In the genomic region with DNA sequence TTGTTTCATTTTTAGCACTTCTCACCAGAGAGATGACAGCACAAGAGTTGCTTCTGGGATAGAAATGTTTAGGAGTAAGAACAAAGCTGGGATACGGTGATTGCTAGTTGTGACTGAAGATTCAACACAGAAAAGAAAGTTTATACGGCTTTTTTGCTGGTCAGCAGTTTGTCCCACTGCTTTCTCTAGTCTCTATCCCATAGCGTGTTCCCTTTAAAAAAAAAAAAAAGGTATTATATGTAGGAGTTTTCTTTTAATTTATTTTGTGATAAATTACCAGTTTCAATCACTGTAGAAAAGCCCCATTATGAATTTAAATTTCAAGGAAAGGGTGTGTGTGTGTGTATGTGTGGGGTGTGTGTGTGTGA, we compare ENCODE assay signal across 32 cellular contexts. TPM values are rescaled to one million over a fixed set of nuclear protein-coding genes. Genes with fewer than 3 reads are reported as not detected.
"Had no signal": no experiment of that assay in that cellular context is flagged by ENCODE, and none has a peak within 500 bp of the region (broad histone marks: within the 10 kb centered on the region; RNA-seq: fewer than 3 reads in every experiment).

No MANE protein-coding gene starts in this region.

- H3K4me3 ChIP-seq: adrenal gland, PC-9, SK-N-MC had no signal

- DNase-seq: activated CD4-positive, alpha-beta T cell treated with anti-CD3 and anti-CD28 coated beads, Interleukin-2, amount 10 ng/mL, durations not matched to agents 24 days and 14 days; activated CD4-positive, alpha-beta T cell treated with anti-CD3 and anti-CD28 coated beads, Interleukin-2, amount 50 U/mL, for 4 hours; activated CD8-positive, alpha-beta T cell treated with anti-CD3 and anti-CD28 coated beads for 36 hours; activated gamma-delta T cell; activated naive CD4-positive, alpha-beta T cell treated with anti-CD3 and anti-CD28 coated beads for 36 hours; activated T-cell treated with anti-CD3 and anti-CD28 coated beads, Interleukin-2, amount 50 U/mL, for 1 hour; caudate nucleus; cerebellar nuclear complex; Karpas-422; MM.1S; MV-4-11; NCI-H1092; NCI-H1436 treated with DMSO at 0.1 percent for 48 hours; NCI-H1694 treated with DMSO at 0.1 percent for 48 hours; NCI-H2029; NCI-H345; NCI-H524 treated with DMSO at 0.1 percent for 48 hours; Right ventricle myocardium superior; T1000 had no signal

- ATAC-seq: activated CD8-positive, alpha-beta T cell treated with anti-CD3 and anti-CD28 coated beads for 36 hours; activated naive CD4-positive, alpha-beta T cell treated with anti-CD3 and anti-CD28 coated beads, Interleukin-2, amount 50 U/mL, for 72 hours had no signal

- H3K27me3 Mint-ChIP-seq: activated CD4-positive, alpha-beta T cell treated with anti-CD3 and anti-CD28 coated beads, Interleukin-2, amount 10 ng/mL, durations not matched to agents 24 days and 14 days; activated CD8-positive, alpha-beta T cell treated with anti-CD3 and anti-CD28 coated beads for 36 hours; brain had no signal

- H3K9me3 ChIP-seq: adrenal gland had no signal

- FAIRE-seq: bronchial epithelial cell, RCC 7860 had no signal

- H3K27ac Mint-ChIP-seq: activated CD4-positive, alpha-beta T cell treated with anti-CD3 and anti-CD28 coated beads, Interleukin-2, amount 10 ng/mL, durations not matched to agents 24 days and 14 days; activated CD8-positive, alpha-beta T cell treated with anti-CD3 and anti-CD28 coated beads for 36 hours; activated naive CD4-positive, alpha-beta T cell treated with anti-CD3 and anti-CD28 coated beads for 36 hours; activated T-helper 2 cell treated with anti-CD3 and anti-CD28 coated beads, Interferon-gamma antibody, Interleukin-2, Interleukin-4, amounts not matched to agents 10 μg/mL and 5 μg/mL and 100 μg/mL, durations not matched to agents 14 hours and 24 hours and 36 hours had no signal

- H3K4me2 ChIP-seq: PC-9 had no signal

- H2AFZ ChIP-seq: PC-9 had no signal

- H3K27me3 ChIP-seq: adrenal gland had no signal

- H3K4me3 Mint-ChIP-seq: activated CD4-positive, alpha-beta T cell treated with anti-CD3 and anti-CD28 coated beads, Interleukin-2, amount 10 ng/mL, durations not matched to agents 24 days and 14 days; activated CD8-positive, alpha-beta T cell treated with anti-CD3 and anti-CD28 coated beads for 36 hours; activated naive CD4-positive, alpha-beta T cell treated with anti-CD3 and anti-CD28 coated beads for 36 hours; brain had no signal

- H3K27ac ChIP-seq: adrenal gland, PC-9, SK-N-MC had no signal

RNA-seq across cellular contexts. Expression of gene PGPEP1L, which starts 48.0 kb away (rescaled TPM):
- total RNA-seq: activated CD4-positive, alpha-beta T cell treated with anti-CD3 and anti-CD28 coated beads, Interleukin-2, amount 10 ng/mL, durations not matched to agents 24 days and 14 days; activated CD8-positive, alpha-beta memory T cell treated with anti-CD3 and anti-CD28 coated beads for 36 hours; activated CD8-positive, alpha-beta T cell treated with anti-CD3 and anti-CD28 coated beads for 36 hours; activated naive CD4-positive, alpha-beta T cell treated with anti-CD3 and anti-CD28 coated beads for 36 hours; activated naive CD4-positive, alpha-beta T cell treated with anti-CD3 and anti-CD28 coated beads, Interleukin-2, amount 50 U/mL, for 72 hours; activated T-helper 2 cell treated with anti-CD3 and anti-CD28 coated beads, Interferon-gamma antibody, Interleukin-2, Interleukin-4, amounts not matched to agents 10 μg/mL and 5 μg/mL and 100 μg/mL, durations not matched to agents 14 hours and 24 hours and 36 hours; adrenal gland; bronchial epithelial cell; NCI-H460; OCI-LY7; PC-9; T-helper 1 cell treated with Interleukin-12 subunit alpha and Interleukin-12 subunit beta and Interleukin-4 antibody, amounts not matched to agents 30 ng/mL and 1 ng/mL, for 36 hours; T-helper 2 cell treated with Interferon-gamma antibody and Interleukin-4, amounts not matched to agents 100 ng/mL and 5 ng/mL, for 36 hours had no signal
